In the genomic region with DNA sequence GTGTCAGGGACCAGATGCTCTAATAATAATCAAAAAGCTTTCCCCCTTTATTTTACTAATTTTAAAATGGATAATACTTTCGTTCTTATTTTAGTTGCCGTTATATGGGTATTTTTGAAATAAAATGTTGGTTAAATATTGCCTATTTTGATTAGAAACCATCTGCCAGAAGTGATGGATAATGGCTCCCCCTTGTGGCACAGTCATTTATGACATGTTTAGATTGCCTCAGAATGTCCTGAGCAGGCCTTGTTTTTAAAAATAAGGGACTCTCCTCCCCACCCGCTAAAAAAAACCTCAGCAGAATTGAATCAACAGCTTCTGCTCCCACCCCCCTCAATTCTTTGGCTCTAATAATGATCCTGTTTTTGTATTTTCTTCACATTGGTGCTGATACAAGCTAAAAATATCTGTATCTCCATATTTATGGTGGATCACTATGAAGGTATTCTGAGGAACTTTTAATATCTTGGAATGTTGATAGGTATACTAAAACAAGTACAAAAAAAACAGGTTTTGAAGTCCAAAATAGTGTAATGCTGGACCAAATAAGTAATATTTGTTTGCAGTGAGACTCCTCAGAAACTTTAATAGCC, we compare ENCODE assay signal across 8 cellular contexts. TPM values are rescaled to one million over a fixed set of nuclear protein-coding genes. Genes with fewer than 3 reads are reported as not detected.
DNase-seq lines count a peak whose midpoint lies in the region; ATAC-seq and TF ChIP-seq lines count a peak whose summit lies in the region.

No MANE protein-coding gene starts in this region.

- peak; percentile 59 for DNase-seq in Daoy (ENCODE audit: low read depth)
- DNase-seq in HT1080 (ENCODE audit: low read depth) = peak; percentile 46
- peak; percentile 16 for DNase-seq in OCI-M2 (lab: John Stamatoyannopoulos, UW; ENCODE audit: unreplicated experiment)
- DNase-seq in activated T-cell treated with anti-CD3 and anti-CD28 coated beads, Interleukin-2, amount 50 U/mL, for 72 hours = peak; percentile 61 to 80
- DNase-seq in fibroblast of mammary gland (ENCODE audit: low read depth) = peak; percentile 81
- DNase-seq in neural crest cell (ENCODE audit: low read depth, low spot score) = peak; percentile 76
- DNase-seq in superior temporal gyrus (ENCODE audit: extremely low spot score) = peak; percentile 96

- H3K36me3 Mint-ChIP-seq in activated T-cell treated with anti-CD3 and anti-CD28 coated beads, Interleukin-2, amount 50 U/mL, for 72 hours (ENCODE audit: insufficient read depth in 2 of 2) = no peaks in the 10 kb centered on the region
- H3K36me3 Mint-ChIP-seq in neural crest cell (ENCODE audit: low read depth) = no peaks in the 10 kb centered on the region

- H3K4me3 ChIP-seq in fibroblast of mammary gland (ENCODE audit: control insufficient read depth, low read depth, low read length) = no peak overlapping the region

- no peak overlapping the region for H3K4me3 Mint-ChIP-seq in activated T-cell treated with anti-CD3 and anti-CD28 coated beads, Interleukin-2, amount 50 U/mL, for 72 hours
- H3K4me3 Mint-ChIP-seq in neural crest cell = no peak overlapping the region

- H3K4me1 Mint-ChIP-seq in activated T-cell treated with anti-CD3 and anti-CD28 coated beads, Interleukin-2, amount 50 U/mL, for 72 hours (ENCODE audit: low read depth) = peaks cover 18% of the 10 kb centered on the region
- no peaks in the 10 kb centered on the region for H3K4me1 Mint-ChIP-seq in neural crest cell

- ATAC-seq in activated T-cell treated with anti-CD3 and anti-CD28 coated beads, Interleukin-2, amount 50 U/mL, for 72 hours (replicated peaks in 1 of 2) = peak; percentile 52 to 69
- no peak for ATAC-seq in GM18909 (IDR thresholded peaks at IDR 0.05; ENCODE audit: poor library complexity, unreplicated experiment)

- no peaks in the 10 kb centered on the region for H3K9me3 Mint-ChIP-seq in activated T-cell treated with anti-CD3 and anti-CD28 coated beads, Interleukin-2, amount 50 U/mL, for 72 hours
- no peaks in the 10 kb centered on the region for H3K9me3 Mint-ChIP-seq in neural crest cell

- H3K27me3 Mint-ChIP-seq in activated T-cell treated with anti-CD3 and anti-CD28 coated beads, Interleukin-2, amount 50 U/mL, for 72 hours (ENCODE audit: low read depth) = no peaks in the 10 kb centered on the region
- no peaks in the 10 kb centered on the region for H3K27me3 Mint-ChIP-seq in neural crest cell (ENCODE audit: low read depth)

- peak overlapping the region; percentile 11 for H3K27ac Mint-ChIP-seq in activated T-cell treated with anti-CD3 and anti-CD28 coated beads, Interleukin-2, amount 50 U/mL, for 72 hours
- H3K27ac Mint-ChIP-seq in neural crest cell (ENCODE audit: unreplicated experiment) = no peak overlapping the region

- TF ChIP-seq CTCF in fibroblast of mammary gland (conservative IDR thresholded peaks at IDR 0.05; ENCODE audit: control insufficient read depth, insufficient read depth, low read depth, low read length) = peak; percentile 79
- peak; percentile 94 for TF ChIP-seq CTCF in neural crest cell (conservative IDR thresholded peaks at IDR 0.05)

RNA-seq across cellular contexts. Expression of gene TMEM60, which starts 38.8 kb away (rescaled TPM):
- total RNA-seq in Daoy (2014; rRNA removed; shearing (Covaris generic)) = 13.3 and 16.3 TPM in 2 replicates
- 13.2 and 16.2 TPM in 2 replicates for total RNA-seq in HT1080 (2014; rRNA removed; shearing (Covaris generic))
- 24.6 and 27.1 TPM in 2 replicates for polyA plus RNA-seq in HT1080 (2015; cell fraction: cytosol; rRNA removed)
- 10.1 and 13.7 TPM in 2 replicates for polyA plus RNA-seq in HT1080 (2015; cell fraction: nucleus; rRNA removed)
- total RNA-seq in activated T-cell treated with anti-CD3 and anti-CD28 coated beads, Interleukin-2, amount 50 U/mL, for 72 hours = 10 to 100 TPM; 10.9 to 11.0 TPM
- total RNA-seq in neural crest cell = 22.9 and 26.1 TPM in 2 replicates

RNA-seq across cellular contexts. Expression of gene PHTF2, which starts 39.2 kb away (rescaled TPM):
- 26.9 and 77.6 TPM in 2 replicates for total RNA-seq in Daoy (2014; rRNA removed; shearing (Covaris generic))
- total RNA-seq in HT1080 (2014; rRNA removed; shearing (Covaris generic)) = 16.5 and 18.0 TPM in 2 replicates
- 20.4 and 28.5 TPM in 2 replicates for polyA plus RNA-seq in HT1080 (2015; cell fraction: cytosol; rRNA removed)
- polyA plus RNA-seq in HT1080 (2015; cell fraction: nucleus; rRNA removed) = 20.3 and 27.2 TPM in 2 replicates
- 10 to 100 TPM; 16.3 to 25.5 TPM for total RNA-seq in activated T-cell treated with anti-CD3 and anti-CD28 coated beads, Interleukin-2, amount 50 U/mL, for 72 hours
- 19.8 and 23.0 TPM in 2 replicates for total RNA-seq in neural crest cell

Comparison
In these comparisons a context has a peak if more than half of its experiments do, and no peak if none do; other contexts are left out.
1. DNase-seq: peak in every context shown above with its lines; median percentile 96 in superior temporal gyrus; 81 in fibroblast of mammary gland; 76 in neural crest cell; 70 in activated T-cell treated with anti-CD3 and anti-CD28 coated beads, Interleukin-2, amount 50 U/mL, for 72 hours; 59 in Daoy; 46 in HT1080; 16 in OCI-M2.